ENCODE assay signal across 17 cellular contexts in the genomic region with DNA sequence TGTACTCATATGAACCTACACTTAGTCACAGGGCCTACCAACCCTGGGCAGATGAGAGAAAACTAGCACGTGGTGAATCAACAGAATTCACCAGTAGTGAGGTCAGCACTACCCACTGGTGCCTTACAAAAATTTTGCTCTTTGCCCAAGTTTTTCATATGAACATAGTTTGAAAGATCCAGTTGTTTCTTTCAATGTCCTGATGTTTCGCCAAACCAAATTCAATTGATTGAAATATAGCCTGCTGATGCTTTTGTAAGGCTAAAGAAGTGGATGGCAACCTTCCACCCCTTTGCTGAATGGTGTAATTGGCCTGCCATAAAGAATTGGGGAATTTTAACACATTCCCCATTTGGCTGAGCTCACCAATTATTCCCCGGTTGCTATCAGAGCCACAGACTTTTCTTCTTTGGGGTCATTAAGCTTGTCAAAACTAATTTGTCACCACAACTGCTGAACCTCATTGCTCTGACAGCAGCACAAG.
A peak's percentile ranks its signal among the peaks of the same experiment; 100 is the strongest.
DNase-seq lines count a peak whose midpoint lies in the region; TF ChIP-seq lines count a peak whose summit lies in the region.
"Had no signal": no experiment of that assay in that cellular context is flagged by ENCODE, and none has a peak within 500 bp of the region (broad histone marks: within the 10 kb centered on the region; RNA-seq: fewer than 3 reads in every experiment).

No MANE protein-coding gene starts in this region.

- POLR2A ChIA-PET in HEK293T (lab: Yijun Ruan, JAX), result no interaction called here

- CTCF ChIA-PET in HEK293T (lab: Yijun Ruan, JAX), result no interaction called here

- no peak for TF ChIP-seq CTCF in astrocyte of the spinal cord (IDR thresholded peaks at IDR 0.05; ENCODE audit: low read depth, low read length)

- no peak overlapping the region for H3K4me3 ChIP-seq in astrocyte of the spinal cord (ENCODE audit: low read depth, low read length)
- H3K4me3 ChIP-seq: ascending aorta, HAP-1, SK-N-MC, smooth muscle cell had no signal

- in situ Hi-C loops in astrocyte of the spinal cord (cut with HindIII; ENCODE audit: low sequenced_read_pairs), result no loop called here

- DNase-seq in HS-5 (ENCODE audit: low read depth) (peak; percentile 25), astrocyte of the spinal cord (ENCODE audit: low read depth, low spot score) (peak; percentile 24), iris pigment epithelial cell (ENCODE audit: low read depth) (peak; percentile 75), HT-29 (ENCODE audit: low spot score) (no peak), NCI-H2081 treated with DMSO at 0.1 percent for 48 hours (lab: John Stamatoyannopoulos, UW) (no peak), HUDEP-2 (lab: John Stamatoyannopoulos, UW; ENCODE audit: unreplicated experiment in 76 of 76) (no peak), HEK293T (ENCODE audit: extremely low spot score) (no peak)
- DNase-seq: activated effector memory CD4-positive, alpha-beta T cell treated with Interleukin-2 at 50 U/mL for 16 hours; CD4-positive, alpha-beta T cell; effector CD4-positive, alpha-beta T cell; mesendoderm; NCI-H1417; NCI-H345 had no signal

TF ChIP-seq in HEK293T, 16 proteins besides CTCF, POLR2A, EP300 and RAD21:
- TF ChIP-seq HDGF (IDR thresholded peaks at IDR 0.05; ENCODE audit: borderline replicate concordance) (no peak), FOXA1 (IDR thresholded peaks at IDR 0.05) (no peak), FOXM1 (IDR thresholded peaks at IDR 0.05; ENCODE audit: borderline replicate concordance) (no peak)
- TF ChIP-seq, protein P1, sequence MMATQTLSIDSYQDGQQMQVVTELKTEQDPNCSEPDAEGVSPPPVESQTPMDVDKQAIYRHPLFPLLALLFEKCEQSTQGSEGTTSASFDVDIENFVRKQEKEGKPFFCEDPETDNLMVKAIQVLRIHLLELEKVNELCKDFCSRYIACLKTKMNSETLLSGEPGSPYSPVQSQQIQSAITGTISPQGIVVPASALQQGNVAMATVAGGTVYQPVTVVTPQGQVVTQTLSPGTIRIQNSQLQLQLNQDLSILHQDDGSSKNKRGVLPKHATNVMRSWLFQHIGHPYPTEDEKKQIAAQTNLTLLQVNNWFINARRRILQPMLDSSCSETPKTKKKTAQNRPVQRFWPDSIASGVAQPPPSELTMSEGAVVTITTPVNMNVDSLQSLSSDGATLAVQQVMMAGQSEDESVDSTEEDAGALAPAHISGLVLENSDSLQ (IDR thresholded peaks at IDR 0.05), result no peak
TF ChIP-seq in HEK293T: peak in this region for 0.

Comparison
In these comparisons a context has a peak if more than half of its experiments do, and no peak if none do; other contexts are left out.
1. DNase-seq: peak in HS-5 (single experiment), astrocyte of the spinal cord (single experiment) and iris pigment epithelial cell (single experiment); none in HT-29 (single experiment), NCI-H2081 treated with DMSO at 0.1 percent for 48 hours (single experiment), HUDEP-2 (0 of 76) and HEK293T (single experiment).